In genomic region chr13:28530729-28531194, GRCh38 we compare ENCODE assay signal across 9 cellular contexts. TPM values are rescaled to one million over a fixed set of nuclear protein-coding genes. Genes with fewer than 3 reads are reported as not detected.
DNase-seq lines count a peak whose midpoint lies in the region; TF ChIP-seq lines count a peak whose summit lies in the region.
"Had no signal": no experiment of that assay in that cellular context is flagged by ENCODE, and none has a peak within 500 bp of the region (broad histone marks: within the 10 kb centered on the region; RNA-seq: fewer than 3 reads in every experiment).

No MANE protein-coding gene starts in this region.

- WGBS in esophagus squamous epithelium, 2 donors: 16 to 41% methylated on average over 4 to 5 of the region's 11 CpGs

- H3K27ac ChIP-seq in esophagus squamous epithelium (peak overlapping the region in 1 of 4 donors; percentile 42), caudate nucleus (ENCODE audit: low read depth, low read length) (no peak overlapping the region)

- H3K9me3 ChIP-seq in esophagus squamous epithelium: no peaks in the 10 kb centered on the region

- no peak for TF ChIP-seq POLR2A in esophagus squamous epithelium (IDR thresholded peaks at IDR 0.05)

- TF ChIP-seq CTCF in esophagus squamous epithelium (IDR thresholded peaks at IDR 0.05): no peak

- H3K36me3 ChIP-seq in esophagus squamous epithelium: no peaks in the 10 kb centered on the region

- peak; percentile 63 for DNase-seq in ELR (ENCODE audit: low read depth)
- DNase-seq in MV-4-11 (lab: John Stamatoyannopoulos, UW): peak; percentile 33
- DNase-seq in esophagus squamous epithelium (lab: John Stamatoyannopoulos, UW): no peak
- DNase-seq in skeletal muscle cell (ENCODE audit: low read depth): no peak
- DNase-seq in NCI-H187 (lab: John Stamatoyannopoulos, UW): no peak
- DNase-seq in inferior parietal cortex (ENCODE audit: extremely low spot score): no peak
- DNase-seq in caudate nucleus (lab: John Stamatoyannopoulos, UW): no peak
- no peak for DNase-seq in NCI-H1930 (lab: John Stamatoyannopoulos, UW)
- DNase-seq: stimulated activated naive CD8-positive, alpha-beta T cell treated with anti-CD3 and anti-CD28 coated beads, Interleukin-15, Interleukin-2, amounts not matched to agents 100 U/mL and 50 U/mL, for 24 hours had no signal

- peak overlapping the region in 3 of 4 donors; percentile 19 to 69 (median 51) for H3K4me3 ChIP-seq in esophagus squamous epithelium
- H3K4me3 ChIP-seq in skeletal muscle cell (ENCODE audit: low read depth, low read length): peak overlapping the region; percentile 44

- H3K27me3 ChIP-seq in esophagus squamous epithelium: peaks cover 6 to 89% (median 10%) of the 10 kb centered on the region in 4 donors

- H3K4me1 ChIP-seq in esophagus squamous epithelium: peaks cover 10 to 29% (median 15%) of the 10 kb centered on the region in 3 donors

- intact Hi-C loops in esophagus squamous epithelium (cut with DNase I): no loop called here

RNA-seq across cellular contexts. Expression of gene FLT1, which starts 35.8 kb away (rescaled TPM):
- total RNA-seq in esophagus squamous epithelium: 10 to 100 TPM in 1 of 4 donors, 1 to 10 TPM in 3; 2.1 to 16.4 (median 8.9) TPM

Comparison
In these comparisons a context has a peak if more than half of its experiments do, and no peak if none do; other contexts are left out.
1. DNase-seq: peak in ELR (single experiment) and MV-4-11 (single experiment); none in esophagus squamous epithelium (single experiment), skeletal muscle cell (single experiment), NCI-H187 (0 of 2), inferior parietal cortex (single experiment), caudate nucleus (0 of 61) and NCI-H1930 (0 of 2).